7 cellular contexts compared by ENCODE assay signal in the genomic region with DNA sequence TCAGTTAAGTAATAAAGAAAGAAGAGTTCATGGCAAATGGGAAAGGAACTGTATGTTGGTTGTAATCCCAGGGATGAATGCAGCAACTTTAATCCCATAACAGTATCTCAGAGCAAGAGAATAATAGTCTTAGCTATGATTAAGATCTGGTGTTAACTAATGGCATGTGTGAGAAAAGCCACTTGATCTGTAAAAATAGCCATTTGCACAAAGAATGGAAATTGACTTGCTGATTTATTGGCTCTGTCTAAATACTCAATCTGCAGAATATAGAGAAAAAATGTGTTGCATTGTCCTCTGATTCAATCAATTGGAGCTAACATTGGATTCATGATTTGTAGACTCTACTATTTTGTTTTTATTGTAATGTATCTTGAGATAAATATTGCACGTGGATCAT.
"Had no signal": no experiment of that assay in that cellular context is flagged by ENCODE, and none has a peak within 500 bp of the region (broad histone marks: within the 10 kb centered on the region; RNA-seq: fewer than 3 reads in every experiment).

No MANE protein-coding gene starts in this region.

- H3K4me3 ChIP-seq: GM23248, K562 had no signal

- H3K9ac ChIP-seq: GM23248 had no signal

- DNase-seq: GM23248, GOT3, H7, HCEC 1CT, IMR-90, KG1 had no signal

- H3K27ac ChIP-seq: GM23248 had no signal
